Comparison of ENCODE assay signal across 12 cellular contexts in the genomic region with DNA sequence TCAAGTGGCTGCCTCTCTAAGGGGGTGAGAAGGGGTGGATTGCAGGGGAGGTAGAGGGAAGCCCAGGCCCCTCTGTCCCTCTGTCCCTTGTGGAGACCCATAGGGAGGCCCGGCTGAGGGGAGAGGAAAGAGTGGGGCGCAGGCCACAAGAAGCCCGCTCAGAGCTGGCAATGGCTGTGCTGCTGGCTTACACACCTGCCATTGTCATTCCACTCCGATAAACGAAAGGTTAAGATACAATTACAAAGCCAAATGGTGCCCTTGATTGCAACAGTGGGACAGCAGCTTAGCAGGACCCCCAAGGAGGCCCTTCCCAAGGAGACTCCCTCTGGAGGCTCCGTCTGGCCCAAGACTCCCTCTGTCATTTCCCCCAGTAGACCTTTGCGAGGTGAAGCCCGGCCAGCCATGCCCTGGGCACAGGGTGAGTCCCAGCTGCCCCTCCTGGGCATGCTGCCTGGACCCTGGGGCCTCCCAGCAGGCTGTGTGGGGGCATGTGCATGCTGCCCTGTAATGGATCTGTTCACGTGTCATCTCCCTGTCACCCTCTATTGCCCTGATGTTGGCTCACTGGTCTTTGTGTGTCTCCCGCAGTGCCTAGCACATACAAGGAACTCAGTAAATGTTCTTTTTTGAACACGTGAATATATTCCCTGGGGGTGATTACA. TPM values are rescaled to one million over a fixed set of nuclear protein-coding genes. Genes with fewer than 3 reads are reported as not detected.
"Had no signal": no experiment of that assay in that cellular context is flagged by ENCODE, and none has a peak within 500 bp of the region (broad histone marks: within the 10 kb centered on the region; RNA-seq: fewer than 3 reads in every experiment).

No MANE protein-coding gene starts in this region.

- DNase-seq: activated naive CD4-positive, alpha-beta T cell treated with anti-CD3 and anti-CD28 coated beads, Interleukin-2, amount 10 ng/mL, durations not matched to agents 7 days and 5 days; adrenal gland; dermis blood vessel endothelial cell; glutamatergic neuron; left colon; stimulated activated CD4-positive, alpha-beta T cell treated with anti-CD3 and anti-CD28 coated beads, Interleukin-4, amount 100 ng/mL, for 1 hour; stimulated activated CD8-positive, alpha-beta memory T cell treated with anti-CD3 and anti-CD28 coated beads, Interleukin-4, amount 100 ng/mL, for 48 hours had no signal

- ATAC-seq: left colon had no signal

- H3K4me3 Mint-ChIP-seq: activated naive CD4-positive, alpha-beta T cell treated with anti-CD3 and anti-CD28 coated beads, Interleukin-2, amount 10 ng/mL, durations not matched to agents 7 days and 5 days; central memory CD8-positive, alpha-beta T cell; natural killer cell treated with Interleukin-12 subunit alpha and Interleukin-12 subunit beta and Interleukin-15 and Interleukin-18, amount 100 ng/mL, for 72 hours; stimulated activated naive CD8-positive, alpha-beta T cell treated with anti-CD3 and anti-CD28 coated beads, Interleukin-15, Interleukin-2, amounts not matched to agents 100 ng/mL and 50 ng/mL, for 24 hours had no signal

- H3K9me3 Mint-ChIP-seq: activated naive CD4-positive, alpha-beta T cell treated with anti-CD3 and anti-CD28 coated beads, Interleukin-2, amount 10 ng/mL, durations not matched to agents 7 days and 5 days; activated T-helper 2 cell treated with anti-CD3 and anti-CD28 coated beads, Interferon-gamma antibody, Interleukin-2, Interleukin-4, amounts not matched to agents 10 μg/mL and 5 μg/mL and 100 μg/mL, durations not matched to agents 14 hours and 24 hours and 36 hours; central memory CD8-positive, alpha-beta T cell; natural killer cell treated with Interleukin-12 subunit alpha and Interleukin-12 subunit beta and Interleukin-15 and Interleukin-18, amount 100 ng/mL, for 72 hours; stimulated activated naive CD8-positive, alpha-beta T cell treated with anti-CD3 and anti-CD28 coated beads, Interleukin-15, Interleukin-2, amounts not matched to agents 100 ng/mL and 50 ng/mL, for 24 hours had no signal

- H3K4me1 Mint-ChIP-seq: activated naive CD4-positive, alpha-beta T cell treated with anti-CD3 and anti-CD28 coated beads, Interleukin-2, amount 10 ng/mL, durations not matched to agents 7 days and 5 days had no signal

- H3K27ac Mint-ChIP-seq: activated naive CD4-positive, alpha-beta T cell treated with anti-CD3 and anti-CD28 coated beads, Interleukin-2, amount 10 ng/mL, durations not matched to agents 7 days and 5 days; activated T-helper 2 cell treated with anti-CD3 and anti-CD28 coated beads, Interferon-gamma antibody, Interleukin-2, Interleukin-4, amounts not matched to agents 10 μg/mL and 5 μg/mL and 100 μg/mL, durations not matched to agents 14 hours and 24 hours and 36 hours; natural killer cell treated with Interleukin-12 subunit alpha and Interleukin-12 subunit beta and Interleukin-15 and Interleukin-18, amount 100 ng/mL, for 72 hours; stimulated activated naive CD8-positive, alpha-beta T cell treated with anti-CD3 and anti-CD28 coated beads, Interleukin-15, Interleukin-2, amounts not matched to agents 100 ng/mL and 50 ng/mL, for 24 hours had no signal

- H3K36me3 Mint-ChIP-seq: activated naive CD4-positive, alpha-beta T cell treated with anti-CD3 and anti-CD28 coated beads, Interleukin-2, amount 10 ng/mL, durations not matched to agents 7 days and 5 days; natural killer cell treated with Interleukin-12 subunit alpha and Interleukin-12 subunit beta and Interleukin-15 and Interleukin-18, amount 100 ng/mL, for 72 hours had no signal

RNA-seq across cellular contexts. Expression of gene KCND3, which starts 45.2 kb away (rescaled TPM):
- total RNA-seq: activated T-helper 2 cell treated with anti-CD3 and anti-CD28 coated beads, Interferon-gamma antibody, Interleukin-2, Interleukin-4, amounts not matched to agents 10 μg/mL and 5 μg/mL and 100 μg/mL, durations not matched to agents 14 hours and 24 hours and 36 hours; natural killer cell treated with Interleukin-12 subunit alpha and Interleukin-12 subunit beta and Interleukin-15 and Interleukin-18, amount 100 ng/mL, for 72 hours; T-helper 2 cell treated with Interferon-gamma antibody and Interleukin-4, amounts not matched to agents 100 ng/mL and 5 ng/mL, for 36 hours had no signal
